Comparison of ENCODE assay signal across 1 cellular context in genomic region chr6:75412937-75413662, GRCh38.
TF ChIP-seq lines count a peak whose summit lies in the region.

No MANE protein-coding gene starts in this region.

TF ChIP-seq in HEK293, 187 proteins besides CTCF, POLR2A, EP300 and RAD21 (continued from another document):
- 0 out of 2 replicates have a peak, but pooled peaks have one; percentile 48 for TF ChIP-seq ZBTB7A (tag by site-specific recombination; IDR thresholded peaks at IDR 0.05; ENCODE audit: low read depth)
- peak; percentile 96 for TF ChIP-seq ZSCAN23 (tag by site-specific recombination; IDR thresholded peaks at IDR 0.05)
- TF ChIP-seq ZBTB21 (tag by site-specific recombination; IDR thresholded peaks at IDR 0.05), result peak; percentile 83
- no peak for TF ChIP-seq ZNF19 (tag by site-specific recombination; IDR thresholded peaks at IDR 0.05; ENCODE audit: low read depth)
- TF ChIP-seq ZNF121 (tag by site-specific recombination; IDR thresholded peaks at IDR 0.05), result no peak
- no peak for TF ChIP-seq ZNF654 (tag by site-specific recombination; IDR thresholded peaks at IDR 0.05; ENCODE audit: low read depth)
- TF ChIP-seq ZNF48 (tag by site-specific recombination; IDR thresholded peaks at IDR 0.05), result no peak
- TF ChIP-seq ZNF501 (tag by site-specific recombination; IDR thresholded peaks at IDR 0.05), result no peak
- no peak for TF ChIP-seq REPIN1 (tag by site-specific recombination; IDR thresholded peaks at IDR 0.05; ENCODE audit: low read depth)
- peak; percentile 54; the same call in 1 of the 2 replicates for TF ChIP-seq ZNF239 (tag by site-specific recombination; IDR thresholded peaks at IDR 0.05)
- TF ChIP-seq ZSCAN18 (tag by site-specific recombination; IDR thresholded peaks at IDR 0.05), result no peak
- no peak for TF ChIP-seq ZNF768 (tag by site-specific recombination; IDR thresholded peaks at IDR 0.05)
- TF ChIP-seq OVOL3 (tag by site-specific recombination; IDR thresholded peaks at IDR 0.05), result peak; percentile 93
- TF ChIP-seq ZNF266 (tag by site-specific recombination; IDR thresholded peaks at IDR 0.05; ENCODE audit: low read depth), result no peak
- no peak for TF ChIP-seq GLIS2 (tag by site-specific recombination; IDR thresholded peaks at IDR 0.05)
- TF ChIP-seq PRDM4 (tag by site-specific recombination; IDR thresholded peaks at IDR 0.05), result no peak
- no peak for TF ChIP-seq ZNF785 (tag by site-specific recombination; IDR thresholded peaks at IDR 0.05)
- peak; percentile 89 for TF ChIP-seq ZNF398 (tag by site-specific recombination; IDR thresholded peaks at IDR 0.05)
- TF ChIP-seq ZNF548 (tag by site-specific recombination; IDR thresholded peaks at IDR 0.05), result no peak
- no peak for TF ChIP-seq ZNF391 (tag by site-specific recombination; IDR thresholded peaks at IDR 0.05; ENCODE audit: borderline replicate concordance, low read depth)
- no peak for TF ChIP-seq ZNF362 (tag by site-specific recombination; IDR thresholded peaks at IDR 0.05)
- TF ChIP-seq ZNF274 (IDR thresholded peaks at IDR 0.05; ENCODE audit: low read length), result no peak
- no peak for TF ChIP-seq ZNF274 (tag by site-specific recombination; IDR thresholded peaks at IDR 0.05; ENCODE audit: borderline replicate concordance)
- TF ChIP-seq ZNF610 (tag by site-specific recombination; IDR thresholded peaks at IDR 0.05; ENCODE audit: borderline replicate concordance), result no peak
- TF ChIP-seq, protein P1, sequence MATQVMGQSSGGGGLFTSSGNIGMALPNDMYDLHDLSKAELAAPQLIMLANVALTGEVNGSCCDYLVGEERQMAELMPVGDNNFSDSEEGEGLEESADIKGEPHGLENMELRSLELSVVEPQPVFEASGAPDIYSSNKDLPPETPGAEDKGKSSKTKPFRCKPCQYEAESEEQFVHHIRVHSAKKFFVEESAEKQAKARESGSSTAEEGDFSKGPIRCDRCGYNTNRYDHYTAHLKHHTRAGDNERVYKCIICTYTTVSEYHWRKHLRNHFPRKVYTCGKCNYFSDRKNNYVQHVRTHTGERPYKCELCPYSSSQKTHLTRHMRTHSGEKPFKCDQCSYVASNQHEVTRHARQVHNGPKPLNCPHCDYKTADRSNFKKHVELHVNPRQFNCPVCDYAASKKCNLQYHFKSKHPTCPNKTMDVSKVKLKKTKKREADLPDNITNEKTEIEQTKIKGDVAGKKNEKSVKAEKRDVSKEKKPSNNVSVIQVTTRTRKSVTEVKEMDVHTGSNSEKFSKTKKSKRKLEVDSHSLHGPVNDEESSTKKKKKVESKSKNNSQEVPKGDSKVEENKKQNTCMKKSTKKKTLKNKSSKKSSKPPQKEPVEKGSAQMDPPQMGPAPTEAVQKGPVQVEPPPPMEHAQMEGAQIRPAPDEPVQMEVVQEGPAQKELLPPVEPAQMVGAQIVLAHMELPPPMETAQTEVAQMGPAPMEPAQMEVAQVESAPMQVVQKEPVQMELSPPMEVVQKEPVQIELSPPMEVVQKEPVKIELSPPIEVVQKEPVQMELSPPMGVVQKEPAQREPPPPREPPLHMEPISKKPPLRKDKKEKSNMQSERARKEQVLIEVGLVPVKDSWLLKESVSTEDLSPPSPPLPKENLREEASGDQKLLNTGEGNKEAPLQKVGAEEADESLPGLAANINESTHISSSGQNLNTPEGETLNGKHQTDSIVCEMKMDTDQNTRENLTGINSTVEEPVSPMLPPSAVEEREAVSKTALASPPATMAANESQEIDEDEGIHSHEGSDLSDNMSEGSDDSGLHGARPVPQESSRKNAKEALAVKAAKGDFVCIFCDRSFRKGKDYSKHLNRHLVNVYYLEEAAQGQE (tag by site-specific recombination; IDR thresholded peaks at IDR 0.05), result no peak
- TF ChIP-seq ELK4 (IDR thresholded peaks at IDR 0.05; ENCODE audit: borderline replicate concordance, low read depth, low read length), result no peak
- TF ChIP-seq ZSCAN4 (tag by site-specific recombination; IDR thresholded peaks at IDR 0.05), result no peak
- no peak for TF ChIP-seq ZNF2 (tag by site-specific recombination; IDR thresholded peaks at IDR 0.05)
- TF ChIP-seq ZNF169 (tag by site-specific recombination; IDR thresholded peaks at IDR 0.05), result no peak
- TF ChIP-seq ZNF629 (tag by site-specific recombination; IDR thresholded peaks at IDR 0.05), result peak; percentile 90
- TF ChIP-seq, protein P2, sequence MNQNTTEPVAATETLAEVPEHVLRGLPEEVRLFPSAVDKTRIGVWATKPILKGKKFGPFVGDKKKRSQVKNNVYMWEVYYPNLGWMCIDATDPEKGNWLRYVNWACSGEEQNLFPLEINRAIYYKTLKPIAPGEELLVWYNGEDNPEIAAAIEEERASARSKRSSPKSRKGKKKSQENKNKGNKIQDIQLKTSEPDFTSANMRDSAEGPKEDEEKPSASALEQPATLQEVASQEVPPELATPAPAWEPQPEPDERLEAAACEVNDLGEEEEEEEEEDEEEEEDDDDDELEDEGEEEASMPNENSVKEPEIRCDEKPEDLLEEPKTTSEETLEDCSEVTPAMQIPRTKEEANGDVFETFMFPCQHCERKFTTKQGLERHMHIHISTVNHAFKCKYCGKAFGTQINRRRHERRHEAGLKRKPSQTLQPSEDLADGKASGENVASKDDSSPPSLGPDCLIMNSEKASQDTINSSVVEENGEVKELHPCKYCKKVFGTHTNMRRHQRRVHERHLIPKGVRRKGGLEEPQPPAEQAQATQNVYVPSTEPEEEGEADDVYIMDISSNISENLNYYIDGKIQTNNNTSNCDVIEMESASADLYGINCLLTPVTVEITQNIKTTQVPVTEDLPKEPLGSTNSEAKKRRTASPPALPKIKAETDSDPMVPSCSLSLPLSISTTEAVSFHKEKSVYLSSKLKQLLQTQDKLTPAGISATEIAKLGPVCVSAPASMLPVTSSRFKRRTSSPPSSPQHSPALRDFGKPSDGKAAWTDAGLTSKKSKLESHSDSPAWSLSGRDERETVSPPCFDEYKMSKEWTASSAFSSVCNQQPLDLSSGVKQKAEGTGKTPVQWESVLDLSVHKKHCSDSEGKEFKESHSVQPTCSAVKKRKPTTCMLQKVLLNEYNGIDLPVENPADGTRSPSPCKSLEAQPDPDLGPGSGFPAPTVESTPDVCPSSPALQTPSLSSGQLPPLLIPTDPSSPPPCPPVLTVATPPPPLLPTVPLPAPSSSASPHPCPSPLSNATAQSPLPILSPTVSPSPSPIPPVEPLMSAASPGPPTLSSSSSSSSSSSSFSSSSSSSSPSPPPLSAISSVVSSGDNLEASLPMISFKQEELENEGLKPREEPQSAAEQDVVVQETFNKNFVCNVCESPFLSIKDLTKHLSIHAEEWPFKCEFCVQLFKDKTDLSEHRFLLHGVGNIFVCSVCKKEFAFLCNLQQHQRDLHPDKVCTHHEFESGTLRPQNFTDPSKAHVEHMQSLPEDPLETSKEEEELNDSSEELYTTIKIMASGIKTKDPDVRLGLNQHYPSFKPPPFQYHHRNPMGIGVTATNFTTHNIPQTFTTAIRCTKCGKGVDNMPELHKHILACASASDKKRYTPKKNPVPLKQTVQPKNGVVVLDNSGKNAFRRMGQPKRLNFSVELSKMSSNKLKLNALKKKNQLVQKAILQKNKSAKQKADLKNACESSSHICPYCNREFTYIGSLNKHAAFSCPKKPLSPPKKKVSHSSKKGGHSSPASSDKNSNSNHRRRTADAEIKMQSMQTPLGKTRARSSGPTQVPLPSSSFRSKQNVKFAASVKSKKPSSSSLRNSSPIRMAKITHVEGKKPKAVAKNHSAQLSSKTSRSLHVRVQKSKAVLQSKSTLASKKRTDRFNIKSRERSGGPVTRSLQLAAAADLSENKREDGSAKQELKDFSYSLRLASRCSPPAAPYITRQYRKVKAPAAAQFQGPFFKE (tag by site-specific recombination; IDR thresholded peaks at IDR 0.05; ENCODE audit: borderline replicate concordance), result no peak
- TF ChIP-seq ZNF16 (tag by site-specific recombination; IDR thresholded peaks at IDR 0.05; ENCODE audit: low read depth), result no peak
- no peak; the same call in 1 of the 2 replicates for TF ChIP-seq ATF2 (tag by site-specific recombination; IDR thresholded peaks at IDR 0.05; ENCODE audit: low read depth)
- peak; percentile 76 for TF ChIP-seq IKZF3 (tag by site-specific recombination; IDR thresholded peaks at IDR 0.05)
- no peak for TF ChIP-seq ZNF155 (tag by site-specific recombination; IDR thresholded peaks at IDR 0.05)
- TF ChIP-seq ZIC2 (tag by site-specific recombination; IDR thresholded peaks at IDR 0.05), result peak; percentile 46
- TF ChIP-seq ZFP41 (tag by site-specific recombination; IDR thresholded peaks at IDR 0.05; ENCODE audit: borderline replicate concordance), result no peak
- TF ChIP-seq ZNF350 (tag by site-specific recombination; IDR thresholded peaks at IDR 0.05), result no peak
